In genomic region chr4:71126719-71127118, GRCh38 we compare ENCODE assay signal across 13 cellular contexts.
A peak's percentile ranks its signal among the peaks of the same experiment; 100 is the strongest.
DNase-seq lines count a peak whose midpoint lies in the region; ATAC-seq and TF ChIP-seq lines count a peak whose summit lies in the region.
"Had no signal": no experiment of that assay in that cellular context is flagged by ENCODE, and none has a peak within 500 bp of the region (broad histone marks: within the 10 kb centered on the region; RNA-seq: fewer than 3 reads in every experiment).

No MANE protein-coding gene starts in this region.

- no peak overlapping the region for H3K4me3 ChIP-seq in cardiac fibroblast (replicated peaks in 1 of 2; ENCODE audit: low read depth in 2 of 2, low read length in 2 of 2)
- H3K4me3 ChIP-seq: neural progenitor cell had no signal

- DNase-seq in DMS53 (lab: John Stamatoyannopoulos, UW) (peak; percentile 56), M059J (ENCODE audit: low read depth) (peak; percentile 93), cardiac fibroblast (ENCODE audit: low read depth in 2 of 2) (peak; percentile 58 to 89), non-pigmented ciliary epithelial cell (ENCODE audit: low read depth) (peak; percentile 97), SHP77 (lab: John Stamatoyannopoulos, UW) (no peak), SW 1271 (lab: John Stamatoyannopoulos, UW) (no peak)
- DNase-seq: activated CD4-positive, alpha-beta T cell treated with anti-CD3 and anti-CD28 coated beads, Interleukin-2, amount 10 ng/mL, durations not matched to agents 24 days and 14 days; CD8-positive, alpha-beta memory T cell; NCI-H1436 treated with DMSO at 0.1 percent for 48 hours had no signal

- TF ChIP-seq CTCF in cardiac fibroblast (IDR thresholded peaks at IDR 0.05; ENCODE audit: low read depth, low read length), result no peak

- ATAC-seq in HG03378 (IDR thresholded peaks at IDR 0.05; ENCODE audit: unreplicated experiment) (no peak), GM21717 (IDR thresholded peaks at IDR 0.05; ENCODE audit: unreplicated experiment) (no peak)
- ATAC-seq: left lobe of liver had no signal

Comparison
In these comparisons a context has a peak if more than half of its experiments do, and no peak if none do; other contexts are left out.
1. DNase-seq: peak in DMS53 (single experiment), M059J (single experiment), cardiac fibroblast (2 of 2) and non-pigmented ciliary epithelial cell (single experiment); none in SHP77 (0 of 2) and SW 1271 (0 of 2).